ENCODE assay signal across 8 cellular contexts in genomic region chr6:41683460-41684310, GRCh38. TPM values are rescaled to one million over a fixed set of nuclear protein-coding genes. Genes with fewer than 3 reads are reported as not detected.
DNase-seq lines count a peak whose midpoint lies in the region; ATAC-seq and TF ChIP-seq lines count a peak whose summit lies in the region.

No MANE protein-coding gene starts in this region.

- peak overlapping the region; percentile 72 to 82 for H3K27ac Mint-ChIP-seq in T-cell

- peaks cover 0 to 1% of the 10 kb centered on the region in 2 donors for H3K27me3 Mint-ChIP-seq in T-cell

- peak; percentile 96 for TF ChIP-seq CTCF in LNCaP clone FGC (IDR thresholded peaks at IDR 0.05; ENCODE audit: control insufficient read depth, extremely low read depth, insufficient read depth)
- peak; percentile 88 to 97 (median 96) for TF ChIP-seq CTCF in heart right ventricle (IDR thresholded peaks at IDR 0.05)
- peak; percentile 88 to 91 (median 90) for TF ChIP-seq CTCF in transverse colon (IDR thresholded peaks at IDR 0.05)

- peak overlapping the region; percentile 82 for H3K9ac ChIP-seq in adipocyte (ENCODE audit: low read length)

- intact Hi-C loops in heart right ventricle (cut with DNase I) = loop anchor here (1.0 to 10.0 kb wide), 13 partner anchors 51 to 376 kb away; partner anchors contain the start of genes PRICKLE4 (in 2 of the 10), TOMM6 (in 2 of the 10), FRS3 (in 1 of the 10) and TFEB (in 1 of the 10)
- intact Hi-C loops in posterior vena cava (cut with DNase I) = loop anchor here (2.0 to 5.0 kb wide), 5 partner anchors 76 to 317 kb away; no protein-coding TSS in a partner anchor
- intact Hi-C loops in transverse colon (cut with DNase I; ENCODE audit: low total_unique reads) = loop anchor here (1.0 to 10.0 kb wide), 3 partner anchors 80 to 315 kb away; no protein-coding TSS in a partner anchor

- peaks cover 4% of the 10 kb centered on the region for H3K36me3 Mint-ChIP-seq in T-cell

- H3K4me3 ChIP-seq in LNCaP clone FGC (ENCODE audit: low read depth, low read length) = no peak overlapping the region
- peak overlapping the region; percentile 66 for H3K4me3 ChIP-seq in adipocyte (ENCODE audit: low read length)
- peak overlapping the region; percentile 15 to 68 (median 54) for H3K4me3 ChIP-seq in heart right ventricle
- H3K4me3 ChIP-seq in transverse colon = peak overlapping the region; percentile 23 to 43 (median 34)

- peak overlapping the region; percentile 77 to 80 (median 80) for H3K4me3 Mint-ChIP-seq in T-cell

- peaks cover 3% of the 10 kb centered on the region for H3K36me3 ChIP-seq in adipocyte (ENCODE audit: control insufficient read depth, insufficient read depth, low read length, severe bottlenecking)
- H3K36me3 ChIP-seq in heart right ventricle = peaks cover 0 to 49% (median 26%) of the 10 kb centered on the region in 9 donors
- no peaks in the 10 kb centered on the region for H3K36me3 ChIP-seq in transverse colon

- CTCF ChIA-PET in T-cell (lab: Charles Lee) = interaction anchor here (0.5 to 1.8 kb wide), 11 partner anchors 24 to 1467 kb away, joined by 3 to 13 read pairs (median 5); no protein-coding TSS in a partner anchor

- H3K27me3 ChIP-seq in adipocyte (replicated peaks; ENCODE audit: control insufficient read depth, insufficient read depth, low read length) (peaks cover under 1% of the 10 kb centered on the region), heart right ventricle (no peaks in the 10 kb centered on the region), transverse colon (no peaks in the 10 kb centered on the region)

- DNase-seq in COLO829 (ENCODE audit: low spot score) = peak; percentile 70
- DNase-seq in LNCaP clone FGC (ENCODE audit: low read depth) = no peak
- DNase-seq in T-cell = peak; percentile 43 to 82 (median 72)
- DNase-seq in adipocyte (ENCODE audit: low read depth) = peak; percentile 89
- DNase-seq in heart right ventricle = peak; percentile 81 to 86
- peak; percentile 95 for DNase-seq in posterior vena cava (ENCODE audit: low spot score)
- DNase-seq in transverse colon = peak; percentile 82

- no peak for TF ChIP-seq POLR2A in transverse colon (IDR thresholded peaks at IDR 0.05)

- POLR2A ChIA-PET in T-cell (lab: Charles Lee) = no interaction called here

- no peak for TF ChIP-seq EP300 in transverse colon (IDR thresholded peaks at IDR 0.05; ENCODE audit: low read depth)

- H3K4me1 Mint-ChIP-seq in T-cell = peaks cover 8 to 18% (median 13%) of the 10 kb centered on the region in 3 donors

- H3K27ac ChIP-seq in heart right ventricle (peak overlapping the region; percentile 53 to 97 (median 86)), transverse colon (peak overlapping the region in 3 of 4 donors; percentile 61 to 68 (median 67))

- H3K9me3 ChIP-seq in adipocyte (ENCODE audit: control insufficient read depth, low read length) (no peaks in the 10 kb centered on the region), heart right ventricle (no peaks in the 10 kb centered on the region), transverse colon (no peaks in the 10 kb centered on the region)

- H3K9me3 Mint-ChIP-seq in T-cell = no peaks in the 10 kb centered on the region

- peak; percentile 67 for ATAC-seq in GM21423 (IDR thresholded peaks at IDR 0.05; ENCODE audit: unreplicated experiment)
- peak; percentile 89 to 93 (median 91) for ATAC-seq in T-cell (replicated peaks in 1 of 4)
- ATAC-seq in heart right ventricle = peak; percentile 81 to 89 (median 85)

- in situ Hi-C loops in transverse colon (cut with MboI; ENCODE audit: low pct_ligation_motif_present in 1 of 4, low pct_unique_long_range_greater_than_20kb in 1 of 4, low sequenced_read_pairs in 3 of 4) = loop anchor here in 3 of 4 donors (10.0 to 25.0 kb wide), 4 partner anchors 79 to 321 kb away; no protein-coding TSS in a partner anchor

- peaks cover 20% of the 10 kb centered on the region for H3K4me1 ChIP-seq in adipocyte (ENCODE audit: control insufficient read depth, insufficient read depth, low read length)
- peaks cover 5 to 37% (median 23%) of the 10 kb centered on the region in 9 donors for H3K4me1 ChIP-seq in heart right ventricle
- peaks cover 5 to 25% (median 20%) of the 10 kb centered on the region in 4 donors for H3K4me1 ChIP-seq in transverse colon

- WGBS in heart right ventricle, 2 donors = 15 to 18% methylated on average over 40 to 43 of the region's 43 CpGs
- WGBS in transverse colon (ENCODE audit: low coverage in 1 of 2), 2 donors = 9% methylated on average over 23 of the region's 43 CpGs; no CpG with 5 or more reads in 1 of the 2 donors

RNA-seq across cellular contexts. Expression of gene MDFI, which starts 45.4 kb away (rescaled TPM):
- not detected for total RNA-seq in T-cell
- 1 to 10 TPM in 6 of 10 donors, under 1 TPM in 4; 0.34 to 2.7 (median 1.2) TPM for total RNA-seq in heart right ventricle
- polyA plus RNA-seq in heart right ventricle = 1 to 10 TPM; 1.2 to 4.4 TPM
- 1 to 10 TPM; 5.4 to 6.5 TPM for total RNA-seq in posterior vena cava
- 1 to 10 TPM in 2 of 4 donors, not detected in 2; 2.1 to 2.2 TPM for total RNA-seq in transverse colon

RNA-seq across cellular contexts. Expression of gene TFEB, which starts 51.7 kb away (rescaled TPM):
- total RNA-seq in T-cell = 10 to 100 TPM; 18.9 to 28.1 (median 19.5) TPM
- total RNA-seq in heart right ventricle = 10 to 100 TPM; 29.2 to 47.0 (median 39.6) TPM
- 10 to 100 TPM; 36.9 to 52.3 TPM for polyA plus RNA-seq in heart right ventricle
- 10 to 100 TPM; 15.1 to 20.6 TPM for total RNA-seq in posterior vena cava
- total RNA-seq in transverse colon = 10 to 100 TPM; 30.4 to 47.1 (median 38.1) TPM
